ENCODE assay signal across 22 cellular contexts in the genomic region with DNA sequence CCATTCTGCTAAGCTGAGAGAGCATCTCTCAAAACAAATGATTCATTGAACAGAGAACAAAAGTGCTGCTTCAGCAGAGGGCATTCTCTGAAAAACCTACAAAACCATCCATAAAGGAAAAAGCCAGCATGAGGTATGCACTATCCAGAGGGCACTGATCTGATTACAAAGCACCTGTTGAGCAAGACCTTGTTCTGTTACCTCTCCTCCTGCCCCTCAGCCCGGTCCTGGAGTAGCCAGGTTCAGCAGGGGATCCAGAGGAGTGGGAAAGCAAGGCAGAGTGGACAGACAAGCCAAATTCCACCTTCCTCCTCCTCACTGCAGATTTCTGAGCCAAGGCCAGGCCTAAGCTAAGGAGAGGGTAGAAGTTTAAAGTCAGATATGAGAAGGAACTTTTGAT. TPM values are rescaled to one million over a fixed set of nuclear protein-coding genes. Genes with fewer than 3 reads are reported as not detected.
DNase-seq lines count a peak whose midpoint lies in the region; ATAC-seq, FAIRE-seq and TF ChIP-seq lines count a peak whose summit lies in the region.
"Had no signal": no experiment of that assay in that cellular context is flagged by ENCODE, and none has a peak within 500 bp of the region (broad histone marks: within the 10 kb centered on the region; RNA-seq: fewer than 3 reads in every experiment).

No MANE protein-coding gene starts in this region.

- no peak for TF ChIP-seq CTCF in IMR-90 (conservative IDR thresholded peaks at IDR 0.05; ENCODE audit: low read depth, low read length)
- no peak for TF ChIP-seq CTCF in H1 (IDR thresholded peaks at IDR 0.05; ENCODE audit: control extremely low read depth in 1 of 3, insufficient read depth in 1 of 3, low read depth in 1 of 3, low read length in 3 of 3)
- TF ChIP-seq CTCF in lower lobe of right lung (IDR thresholded peaks at IDR 0.05): no peak

- H3K4me3 ChIP-seq in IMR-90 (ENCODE audit: insufficient read depth, low read depth, low read length) (no peak overlapping the region), H1 (ENCODE audit: extremely low read depth in 1 of 4, insufficient read depth in 2 of 4, low read depth in 3 of 4, low read length in 4 of 4) (no peak overlapping the region), lower lobe of right lung (no peak overlapping the region)
- H3K4me3 ChIP-seq: A549, MG63, Peyer's patch, SJCRH30 had no signal

- H4K91ac ChIP-seq in IMR-90 (ENCODE audit: insufficient read depth, low read depth, low read length) (no peak overlapping the region), H1 (replicated peaks; ENCODE audit: insufficient read length, low read length) (no peak overlapping the region)

- H4K5ac ChIP-seq in IMR-90 (ENCODE audit: low read depth, low read length) (no peak overlapping the region), H1 (ENCODE audit: insufficient read length, low read depth, low read length) (no peak overlapping the region)

- TF ChIP-seq POLR2A in IMR-90 (IDR thresholded peaks at IDR 0.05; ENCODE audit: low read depth, low read length): no peak
- TF ChIP-seq POLR2A in H1 (IDR thresholded peaks at IDR 0.05; ENCODE audit: control extremely low read depth in 1 of 2, low read depth in 2 of 2, low read length in 2 of 2): no peak

- CTCF ChIA-PET in IMR-90 (lab: Yijun Ruan, JAX) (no interaction called here), H1 (lab: Charles Lee; ENCODE audit: partially characterized antibody) (interaction anchor here (0.6 to 1.2 kb wide), 2 partner anchors 218 to 219 kb away, joined by 3 read pairs; no protein-coding TSS in a partner anchor)

- H4K8ac ChIP-seq in IMR-90 (ENCODE audit: low read depth in 2 of 2, low read length in 2 of 2) (no peak overlapping the region), H1 (ENCODE audit: extremely low read depth, insufficient read depth, low read length) (no peak overlapping the region)

- no peak overlapping the region for H2AK9ac ChIP-seq in IMR-90 (replicated peaks; ENCODE audit: low read depth, low read length, poor library complexity)

- peaks cover 7% of the 10 kb centered on the region for H3K9me1 ChIP-seq in IMR-90 (ENCODE audit: insufficient read depth, low read length)

- H3K27me3 ChIP-seq in IMR-90 (ENCODE audit: control insufficient read depth, insufficient read depth, low read length): no peaks in the 10 kb centered on the region
- no peaks in the 10 kb centered on the region for H3K27me3 ChIP-seq in H1 (replicated peaks in 1 of 4; ENCODE audit: control insufficient read depth in 3 of 4, extremely low read depth in 1 of 4, insufficient read depth in 3 of 4, low read length in 3 of 4)
- H3K27me3 ChIP-seq in lower lobe of right lung (ENCODE audit: low read depth): no peaks in the 10 kb centered on the region
- H3K27me3 ChIP-seq: BE2C, MG63, Peyer's patch, SJCRH30 had no signal

- no peak overlapping the region for H3K23ac ChIP-seq in IMR-90 (ENCODE audit: low read depth, low read length)
- no peak overlapping the region for H3K23ac ChIP-seq in H1 (ENCODE audit: insufficient read length)

- no peaks in the 10 kb centered on the region for H3K79me2 ChIP-seq in H1 (ENCODE audit: control insufficient read depth in 1 of 2, insufficient read depth in 2 of 2, low read length in 2 of 2)

- H3K23me2 ChIP-seq in H1 (ENCODE audit: low read depth, low read length): no peaks in the 10 kb centered on the region

- TF ChIP-seq RAD21 in IMR-90 (IDR thresholded peaks at IDR 0.05; ENCODE audit: low read length) (no peak), H1 (IDR thresholded peaks at IDR 0.05 in 1 of 2, conservative IDR thresholded peaks at IDR 0.05 in 1 of 2; ENCODE audit: low read depth in 2 of 2, low read length in 2 of 2) (no peak)

- no peak for TF ChIP-seq EP300 in H1 (IDR thresholded peaks at IDR 0.05; ENCODE audit: borderline replicate concordance in 1 of 2, low read depth in 2 of 2, low read length in 2 of 2)

- H2BK20ac ChIP-seq in IMR-90 (ENCODE audit: low read depth, low read length) (no peak overlapping the region), H1 (ENCODE audit: low read length) (no peak overlapping the region)

- no peaks in the 10 kb centered on the region for H3K9me3 ChIP-seq in IMR-90 (ENCODE audit: control insufficient read depth, insufficient read depth, low read length)
- no peaks in the 10 kb centered on the region for H3K9me3 ChIP-seq in H1 (ENCODE audit: insufficient read depth in 2 of 2, low read depth in 1 of 2, low read length in 1 of 2)
- H3K9me3 ChIP-seq in lower lobe of right lung: no peaks in the 10 kb centered on the region
- H3K9me3 ChIP-seq: A549, BE2C, MG63, Peyer's patch, SJCRH30 had no signal

- no peak overlapping the region for H3K56ac ChIP-seq in IMR-90 (ENCODE audit: extremely low read depth, insufficient read depth, low read length)
- H3K56ac ChIP-seq in H1 (replicated peaks; ENCODE audit: insufficient read length, low read depth, low read length): no peak overlapping the region

- H3K4me3 Mint-ChIP-seq in stimulated activated effector memory CD8-positive, alpha-beta T cell treated with anti-CD3 and anti-CD28 coated beads, Interleukin-12 subunit alpha, Interleukin-12 subunit beta, amount 100 ng/mL, for 72 hours: no peak overlapping the region
- H3K4me3 Mint-ChIP-seq: H9, IgD-negative memory B cell had no signal

- H4K20me1 ChIP-seq in IMR-90 (ENCODE audit: insufficient read depth, low read length) (no peaks in the 10 kb centered on the region), H1 (replicated peaks in 1 of 2; ENCODE audit: control insufficient read depth in 1 of 2, insufficient read depth in 2 of 2, low read length in 2 of 2) (no peaks in the 10 kb centered on the region)

- H3K4ac ChIP-seq in IMR-90 (ENCODE audit: low read depth, low read length) (no peak overlapping the region), H1 (replicated peaks; ENCODE audit: insufficient read length, low read depth, low read length) (no peak overlapping the region)

- H3K27ac ChIP-seq in IMR-90 (ENCODE audit: insufficient read depth, low read length): no peak overlapping the region
- no peak overlapping the region for H3K27ac ChIP-seq in H1 (ENCODE audit: low read depth, low read length)
- H3K27ac ChIP-seq in lower lobe of right lung: no peak overlapping the region
- H3K27ac ChIP-seq: A549, Peyer's patch, SJCRH30 had no signal

- no peak overlapping the region for H2BK12ac ChIP-seq in H1 (ENCODE audit: low read depth, low read length)

- H3K14ac ChIP-seq in IMR-90 (replicated peaks; ENCODE audit: low read depth, low read length) (no peak overlapping the region), H1 (ENCODE audit: insufficient read length) (no peak overlapping the region)

- H2BK5ac ChIP-seq in IMR-90 (ENCODE audit: low read depth, low read length, poor library complexity, severe bottlenecking) (no peak overlapping the region), H1 (ENCODE audit: low read depth, low read length) (no peak overlapping the region)

- no peak overlapping the region for H3K27ac Mint-ChIP-seq in stimulated activated effector memory CD8-positive, alpha-beta T cell treated with anti-CD3 and anti-CD28 coated beads, Interleukin-12 subunit alpha, Interleukin-12 subunit beta, amount 100 ng/mL, for 72 hours
- H3K27ac Mint-ChIP-seq: H9, IgD-negative memory B cell had no signal

- intact Hi-C loops in IMR-90 (cut with micrococcal nuclease) (no loop called here), lower lobe of right lung (cut with DNase I) (no loop called here)

- in situ Hi-C loops in IMR-90 (cut with MboI; ENCODE audit: low sequenced_read_pairs): no loop called here

- H2BK15ac ChIP-seq in IMR-90 (ENCODE audit: low read depth, low read length) (no peak overlapping the region), H1 (ENCODE audit: low read length) (no peak overlapping the region)

- H3K9me3 Mint-ChIP-seq in stimulated activated effector memory CD8-positive, alpha-beta T cell treated with anti-CD3 and anti-CD28 coated beads, Interleukin-12 subunit alpha, Interleukin-12 subunit beta, amount 100 ng/mL, for 72 hours: no peaks in the 10 kb centered on the region
- H3K9me3 Mint-ChIP-seq: H9, IgD-negative memory B cell had no signal

- WGBS in IMR-90 (ENCODE audit: extremely low coverage in 2 of 2, insufficient read length in 1 of 2), 2 experiments: no CpG with 5 or more reads among the region's 1 CpG
- 87% methylated on average over 1 of the region's 1 CpG; no CpG with 5 or more reads in 1 of the 2 experiments for WGBS in H1 (ENCODE audit: extremely low coverage in 1 of 2, insufficient coverage in 1 of 2, insufficient read length in 1 of 2, insufficient replicate concordance in 2 of 2, low coverage in 1 of 2, low lambda C conversion rate in 2 of 2, missing lambda C conversion rate in 1 of 2), 2 experiments

- FAIRE-seq in H1 (lab: Jason Lieb, UNC): no peak
- FAIRE-seq: A549, D721Med had no signal

- DNase-seq in IMR-90 (no peak), NCI-H146 treated with DMSO at 0.1 percent for 48 hours (lab: John Stamatoyannopoulos, UW; ENCODE audit: unreplicated experiment) (peak; percentile 0), H1 (ENCODE audit: low read depth in 1 of 2, low spot score in 2 of 2) (no peak), kidney tubule cell (ENCODE audit: low spot score) (no peak), lower lobe of right lung (no peak)
- DNase-seq in stimulated activated effector memory CD8-positive, alpha-beta T cell treated with anti-CD3 and anti-CD28 coated beads, Interleukin-12 subunit alpha, Interleukin-12 subunit beta, amount 100 ng/mL, for 72 hours (ENCODE audit: low spot score in 2 of 2): no peak
- DNase-seq: BE2C, DMS79 treated with DMSO at 0.1 percent for 48 hours, H9, MG63, NCI-H1417, NCI-H187 treated with DMSO at 0.1 percent for 48 hours, NCI-H2107, NCI-H2227 treated with DMSO at 0.1 percent for 48 hours, NCI-H524, NCI-H82, Peyer's patch, SJCRH30 had no signal

- H3K36me3 Mint-ChIP-seq in stimulated activated effector memory CD8-positive, alpha-beta T cell treated with anti-CD3 and anti-CD28 coated beads, Interleukin-12 subunit alpha, Interleukin-12 subunit beta, amount 100 ng/mL, for 72 hours: no peaks in the 10 kb centered on the region
- H3K36me3 Mint-ChIP-seq: IgD-negative memory B cell had no signal

- H3K79me1 ChIP-seq in IMR-90 (ENCODE audit: low read depth in 1 of 2, low read length in 2 of 2): no peaks in the 10 kb centered on the region
- H3K79me1 ChIP-seq in H1 (ENCODE audit: low read depth, low read length): no peaks in the 10 kb centered on the region

- H3K18ac ChIP-seq in IMR-90 (ENCODE audit: low read depth, low read length) (no peak overlapping the region), H1 (ENCODE audit: extremely low read depth, low read length) (no peak overlapping the region)

- no TSS peak for BruUV-seq in IMR-90 (replicated peaks; lab: Mats Ljungman, UMichigan)

- POLR2A ChIA-PET in IMR-90 (lab: Charles Lee; ENCODE audit: unreplicated experiment): no interaction called here
- POLR2A ChIA-PET in H1 (lab: Charles Lee; ENCODE audit: partially characterized antibody): interaction anchor here (0.6 kb wide), 1 partner anchor 30 kb away, joined by 3 read pairs; no protein-coding TSS in a partner anchor

- no peak overlapping the region for H2AK5ac ChIP-seq in IMR-90 (ENCODE audit: low read depth, low read length)
- H2AK5ac ChIP-seq in H1 (ENCODE audit: low read depth, low read length): no peak overlapping the region

- H2BK120ac ChIP-seq in IMR-90 (ENCODE audit: low read depth, low read length) (no peak overlapping the region), H1 (replicated peaks; ENCODE audit: low read depth, low read length) (no peak overlapping the region)

- H3K4me1 Mint-ChIP-seq in stimulated activated effector memory CD8-positive, alpha-beta T cell treated with anti-CD3 and anti-CD28 coated beads, Interleukin-12 subunit alpha, Interleukin-12 subunit beta, amount 100 ng/mL, for 72 hours: peaks cover 9% of the 10 kb centered on the region
- H3K4me1 Mint-ChIP-seq: IgD-negative memory B cell had no signal

- H3K9ac ChIP-seq in IMR-90 (ENCODE audit: low read depth, low read length): no peak overlapping the region
- no peak overlapping the region for H3K9ac ChIP-seq in H1 (replicated peaks in 1 of 4; ENCODE audit: extremely low read depth in 1 of 4, low read depth in 3 of 4, low read length in 3 of 4)

- H3K4me2 ChIP-seq in IMR-90 (ENCODE audit: low read depth, low read length) (no peak overlapping the region), H1 (ENCODE audit: insufficient read depth in 1 of 2, low read depth in 2 of 2, low read length in 2 of 2) (no peak overlapping the region)
- H3K4me2 ChIP-seq: A549 had no signal

- H3K4me1 ChIP-seq in IMR-90 (ENCODE audit: control insufficient read depth, insufficient read depth, low read length): peaks cover 5% of the 10 kb centered on the region
- peaks cover 0 to 5% (median 2%) of the 10 kb centered on the region in 4 experiments; a peak in 2 of 7 replicates for H3K4me1 ChIP-seq in H1 (replicated peaks in 1 of 4; ENCODE audit: control insufficient read depth in 3 of 4, insufficient read depth in 4 of 4, low read length in 3 of 4)
- H3K4me1 ChIP-seq in lower lobe of right lung: peaks cover 16% of the 10 kb centered on the region

- dilution Hi-C loops in IMR-90 (cut with HindIII; ENCODE audit: low sequenced_read_pairs, unreplicated experiment): no loop called here

- no peak for ATAC-seq in IMR-90 (ENCODE audit: low read depth)
- peak; percentile 19 for ATAC-seq in stimulated activated effector memory CD8-positive, alpha-beta T cell treated with anti-CD3 and anti-CD28 coated beads, Interleukin-12 subunit alpha, Interleukin-12 subunit beta, amount 100 ng/mL, for 72 hours
- ATAC-seq in lower lobe of right lung: no peak
- no peak for ATAC-seq in HG02884 (IDR thresholded peaks at IDR 0.05; ENCODE audit: unreplicated experiment)
- ATAC-seq: A549 had no signal

- H3K36me3 ChIP-seq in IMR-90 (ENCODE audit: control insufficient read depth, insufficient read depth, low read length): no peaks in the 10 kb centered on the region
- no peaks in the 10 kb centered on the region for H3K36me3 ChIP-seq in H1 (ENCODE audit: control insufficient read depth in 2 of 4, insufficient read depth in 4 of 4, low read length in 3 of 4)
- H3K36me3 ChIP-seq in lower lobe of right lung: no peaks in the 10 kb centered on the region
- H3K36me3 ChIP-seq: BE2C, MG63, Peyer's patch had no signal

- H2AFZ ChIP-seq in IMR-90 (replicated peaks; ENCODE audit: low read length, poor library complexity) (no peak overlapping the region), H1 (ENCODE audit: low read length) (peak overlapping the region; percentile 66; the same call in 1 of the 2 replicates)

RNA-seq across cellular contexts. Expression of gene SPRED1, which starts 31.8 kb away (rescaled TPM):
- 17.9 and 38.3 TPM in 2 replicates for total RNA-seq in IMR-90 (2012; rRNA removed)
- 4.8 and 6.6 TPM in 2 replicates for polyA plus RNA-seq in IMR-90 (2012; rRNA removed)
- 2.4 and 2.7 TPM in 2 replicates for polyA plus RNA-seq in IMR-90 (2012; cell fraction: cytosol; rRNA removed)
- 2.4 and 6.4 TPM in 2 replicates for polyA plus RNA-seq in IMR-90 (2012; cell fraction: nucleus; rRNA removed; ENCODE audit: low replicate concordance)
- total RNA-seq in H1 (2021; fragmentation: NEBNext Ultra II Directional; extraction: Animal tissue kit (Norgen Biotek cat#: 25700)): 30.3 and 32.6 TPM in 2 replicates
- polyA plus RNA-seq in H1 (2011; rRNA removed): 4.7 and 5.5 TPM in 2 replicates
- 6.9 TPM for polyA plus RNA-seq in H1 (2011; cell fraction: cytosol; rRNA removed)
- polyA plus RNA-seq in H1 (2011; cell fraction: nucleus; rRNA removed): 7.3 TPM
- polyA plus RNA-seq in H1 (2012, experiment 1 of 2): 13.5 to 19.5 TPM (median 16.1 TPM) in 4 replicates
- 3.6 TPM for polyA plus RNA-seq in H1 (2012, experiment 2 of 2)
- polyA plus RNA-seq in H1 (2013, experiment 1 of 2): 14.4 TPM
- 13.7 TPM for polyA plus RNA-seq in H1 (2013, experiment 2 of 2)
- 14.6 and 15.7 TPM in 2 replicates for polyA minus RNA-seq in H1 (2011; rRNA and poly(A)+ RNA removed)
- polyA minus RNA-seq in H1 (2011; cell fraction: cytosol; rRNA and poly(A)+ RNA removed): 18.6 TPM
- 30.5 TPM for polyA minus RNA-seq in H1 (2011; cell fraction: nucleus; rRNA and poly(A)+ RNA removed)
- total RNA-seq in lower lobe of right lung: 57.7 TPM
